Comparison of ENCODE assay signal across 1 cellular context in genomic region chr21:45209046-45209445, GRCh38.
TF ChIP-seq lines count a peak whose summit lies in the region.

No MANE protein-coding gene starts in this region.

TF ChIP-seq in K562, 482 proteins besides CTCF, POLR2A, EP300 and RAD21 (continued from another document):
- TF ChIP-seq CREB3L1 (IDR thresholded peaks at IDR 0.05; ENCODE audit: borderline replicate concordance, low read depth) (no peak), FOSL1 (tag; conservative IDR thresholded peaks at IDR 0.05) (peak; percentile 58), JUN (IDR thresholded peaks at IDR 0.05; ENCODE audit: borderline replicate concordance, low read depth, low read length) (0 out of 2 replicates have a peak, but pooled peaks have one; percentile 12), JUN (CRISPR knock-in tag; IDR thresholded peaks at IDR 0.05; ENCODE audit: borderline replicate concordance) (no peak), TAF1 (IDR thresholded peaks at IDR 0.05; ENCODE audit: control insufficient read depth, extremely low read depth, insufficient read depth, low read length, severe bottlenecking) (no peak), CBFA2T2 (conservative IDR thresholded peaks at IDR 0.05) (no peak), HMG20A (CRISPR knock-in tag; conservative IDR thresholded peaks at IDR 0.05) (no peak), ZBTB8A (IDR thresholded peaks at IDR 0.05; ENCODE audit: partially characterized antibody) (no peak), HEY1 (CRISPR knock-in tag; IDR thresholded peaks at IDR 0.05; ENCODE audit: borderline replicate concordance) (no peak), HMBOX1 (IDR thresholded peaks at IDR 0.05) (no peak), JUNB (CRISPR knock-in tag; conservative IDR thresholded peaks at IDR 0.05) (0 out of 2 replicates have a peak, but pooled peaks have one; percentile 53), FOS (IDR thresholded peaks at IDR 0.05; ENCODE audit: extremely low read depth, insufficient read length) (no peak), VEZF1 (CRISPR knock-in tag; IDR thresholded peaks at IDR 0.05) (no peak), ATF3 (IDR thresholded peaks at IDR 0.05) (peak; percentile 89), ATF3 (CRISPR knock-in tag; conservative IDR thresholded peaks at IDR 0.05) (no peak), ZNF384 (IDR thresholded peaks at IDR 0.05; ENCODE audit: low read depth, low read length) (peak; percentile 56; the same call in 1 of the 2 replicates), ATF7 (IDR thresholded peaks at IDR 0.05) (peak; percentile 64; the same call in 1 of the 2 replicates), ZKSCAN3 (CRISPR knock-in tag; IDR thresholded peaks at IDR 0.05) (no peak), ZNF444 (CRISPR knock-in tag; IDR thresholded peaks at IDR 0.05) (no peak), PYGO2 (tag; IDR thresholded peaks at IDR 0.05) (no peak), RERE (CRISPR knock-in tag; IDR thresholded peaks at IDR 0.05; ENCODE audit: borderline replicate concordance) (no peak), SIN3B (IDR thresholded peaks at IDR 0.05; ENCODE audit: low read depth) (no peak), ATF1 (CRISPR knock-in tag; IDR thresholded peaks at IDR 0.05) (no peak), ATF1 (tag; IDR thresholded peaks at IDR 0.05) (peak; percentile 37; the same call in 1 of the 2 replicates), ZFP1 (CRISPR knock-in tag; IDR thresholded peaks at IDR 0.05) (no peak)
